Comparison of ENCODE assay signal across 12 cellular contexts in the genomic region with DNA sequence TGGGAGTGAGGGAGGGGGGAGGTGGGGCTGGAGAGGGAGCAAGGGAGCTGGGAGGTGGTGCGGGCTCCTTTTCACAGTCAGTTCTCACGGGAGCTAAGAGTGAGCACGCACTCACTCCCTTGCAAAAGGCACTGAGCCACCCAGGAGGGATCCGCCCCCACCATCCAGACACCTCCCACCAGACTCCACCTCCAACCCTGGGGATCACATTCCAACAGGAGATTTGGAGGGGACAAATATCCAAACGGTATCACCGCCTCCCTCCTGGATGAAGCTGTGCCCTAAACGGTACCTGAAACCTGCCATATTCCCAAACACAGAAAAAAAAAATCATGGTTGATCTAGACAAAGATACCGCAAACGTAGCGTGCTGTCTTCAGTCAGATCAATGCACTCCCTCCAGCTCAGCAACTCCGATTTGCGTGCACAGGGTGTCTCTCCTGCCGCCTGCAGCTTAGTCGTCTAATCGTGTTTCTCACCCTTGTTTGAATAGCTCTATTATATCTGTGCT.
DNase-seq lines count a peak whose midpoint lies in the region; FAIRE-seq and TF ChIP-seq lines count a peak whose summit lies in the region.
"Had no signal": no experiment of that assay in that cellular context is flagged by ENCODE, and none has a peak within 500 bp of the region (broad histone marks: within the 10 kb centered on the region; RNA-seq: fewer than 3 reads in every experiment).

No MANE protein-coding gene starts in this region.

- TF ChIP-seq CTCF in RWPE1 (conservative IDR thresholded peaks at IDR 0.05; ENCODE audit: low read depth), result no peak

- peak overlapping the region; percentile 68 for H3K4me3 ChIP-seq in iPS-20b (ENCODE audit: low read length)
- H3K4me3 ChIP-seq: esophagus squamous epithelium, lung, skin epidermis had no signal

- no peak for FAIRE-seq in HTR-8/SVneo (lab: Jason Lieb, UNC)

- H3K36me3 ChIP-seq in iPS-20b (ENCODE audit: insufficient read depth, low read depth, low read length), result no peaks in the 10 kb centered on the region
- H3K36me3 ChIP-seq: esophagus squamous epithelium had no signal

- peak overlapping the region; percentile 56; the same call in 1 of the 2 replicates for H3K9ac ChIP-seq in iPS-20b (ENCODE audit: low read depth, low read length)

- POLR2A ChIA-PET in RWPE1 (lab: Yijun Ruan, JAX; ENCODE audit: low non-redundant PET), result no interaction called here

- H3K27ac ChIP-seq in iPS-20b (ENCODE audit: low read length), result no peak overlapping the region
- no peak overlapping the region for H3K27ac ChIP-seq in RWPE1
- H3K27ac ChIP-seq: HL-60 had no signal

- CTCF ChIA-PET in RWPE1 (lab: Yijun Ruan, JAX), result interaction anchor here (0.7 kb wide), 1 partner anchor 115 kb away, joined by 3 read pairs; no protein-coding TSS in a partner anchor

- H3K4me1 ChIP-seq in iPS-20b (ENCODE audit: insufficient read depth, low read length), result no peaks in the 10 kb centered on the region

- 0 out of 2 replicates have a peak, but pooled peaks cover 2% of the 10 kb centered on the region for H3K27me3 ChIP-seq in iPS-20b (ENCODE audit: insufficient read depth, low read length)

- no peaks in the 10 kb centered on the region for H3K9me3 ChIP-seq in iPS-20b (ENCODE audit: insufficient read depth, low read depth, low read length)
- H3K9me3 ChIP-seq: esophagus squamous epithelium had no signal

- DNase-seq in DMS153 (lab: John Stamatoyannopoulos, UW) (peak; percentile 1), DMS153 treated with DMSO at 0.1 percent for 48 hours (lab: John Stamatoyannopoulos, UW; ENCODE audit: unreplicated experiment) (no peak), astrocyte of the hippocampus (ENCODE audit: low read depth, low spot score) (peak; percentile 18), putamen (ENCODE audit: low spot score) (peak; percentile 60), HTR-8/SVneo (ENCODE audit: insufficient read length, low spot score) (no peak), RWPE1 (ENCODE audit: low spot score) (no peak), RPMI8226 (no peak)
- DNase-seq: esophagus squamous epithelium had no signal

Comparison
In these comparisons a context has a peak if more than half of its experiments do, and no peak if none do; other contexts are left out.
1. DNase-seq: peak in DMS153 (single experiment), astrocyte of the hippocampus (single experiment) and putamen (single experiment); none in DMS153 treated with DMSO at 0.1 percent for 48 hours (single experiment), HTR-8/SVneo (single experiment), RWPE1 (single experiment) and RPMI8226 (single experiment).